In genomic region chr2:237556773-237557632, GRCh38 we compare ENCODE assay signal across 9 cellular contexts. TPM values are rescaled to one million over a fixed set of nuclear protein-coding genes. Genes with fewer than 3 reads are reported as not detected.
DNase-seq lines count a peak whose midpoint lies in the region; ATAC-seq and TF ChIP-seq lines count a peak whose summit lies in the region.
"Had no signal": no experiment of that assay in that cellular context is flagged by ENCODE, and none has a peak within 500 bp of the region (broad histone marks: within the 10 kb centered on the region; RNA-seq: fewer than 3 reads in every experiment).

No MANE protein-coding gene starts in this region.

- TF ChIP-seq CTCF in BE2C (IDR thresholded peaks at IDR 0.05; ENCODE audit: low read depth, low read length) = no peak

- H3K9me3 ChIP-seq in T-helper 17 cell (ENCODE audit: control insufficient read depth, low read length, poor library complexity, severe bottlenecking) (peaks cover 6% of the 10 kb centered on the region), BE2C (no peaks in the 10 kb centered on the region), SJCRH30 (replicated peaks) (peaks cover 14% of the 10 kb centered on the region; the same call in 1 of the 2 replicates)

- H3K27me3 ChIP-seq in BE2C (0 out of 2 replicates have a peak, but pooled peaks cover 2% of the 10 kb centered on the region), SJCRH30 (no peaks in the 10 kb centered on the region)
- H3K27me3 ChIP-seq: right lobe of liver had no signal

- peaks cover 0 to 22% (median 9%) of the 10 kb centered on the region in 6 donors for H3K9me3 Mint-ChIP-seq in immature natural killer cell

- H3K4me3 ChIP-seq in BE2C (ENCODE audit: low read depth, low read length) (no peak overlapping the region), SJCRH30 (no peak overlapping the region)
- H3K4me3 ChIP-seq: right lobe of liver had no signal

- no peaks in the 10 kb centered on the region for H3K36me3 Mint-ChIP-seq in T-helper 17 cell (ENCODE audit: low read depth)
- H3K36me3 Mint-ChIP-seq in immature natural killer cell = peaks cover 0 to 7% (median 0%) of the 10 kb centered on the region in 3 donors

- H3K4me1 Mint-ChIP-seq in T-helper 17 cell = peaks cover 8% of the 10 kb centered on the region
- no peaks in the 10 kb centered on the region for H3K4me1 Mint-ChIP-seq in immature natural killer cell

- no peak overlapping the region for H3K4me3 Mint-ChIP-seq in T-helper 17 cell
- H3K4me3 Mint-ChIP-seq in immature natural killer cell = no peak overlapping the region

- DNase-seq in T-helper 17 cell (no peak), 8988T (no peak), immature natural killer cell (no peak), BE2C (no peak), SJCRH30 (no peak)
- peak; percentile 56 for DNase-seq in stimulated activated CD4-positive, alpha-beta T cell treated with anti-CD3 and anti-CD28 coated beads, Interleukin-4, amount 100 ng/mL, for 24 hours
- DNase-seq: right lobe of liver had no signal

- peak; percentile 93 for ATAC-seq in GM19043 (IDR thresholded peaks at IDR 0.05; ENCODE audit: low read depth, unreplicated experiment)
- ATAC-seq in HG02763 (IDR thresholded peaks at IDR 0.05; ENCODE audit: unreplicated experiment) = peak; percentile 95
- peak; percentile 63 for ATAC-seq in T-helper 17 cell

- H3K4me1 ChIP-seq in BE2C (no peaks in the 10 kb centered on the region), SJCRH30 (peaks cover 9% of the 10 kb centered on the region; the same call in 1 of the 2 replicates)
- H3K4me1 ChIP-seq: right lobe of liver had no signal

- H3K27ac ChIP-seq in SJCRH30 = no peak overlapping the region

- H3K27me3 Mint-ChIP-seq in T-helper 17 cell (peaks cover 14% of the 10 kb centered on the region), immature natural killer cell (ENCODE audit: low read depth in 3 of 3) (peaks cover 2 to 13% (median 4%) of the 10 kb centered on the region in 3 donors)

- no peaks in the 10 kb centered on the region for H3K36me3 ChIP-seq in BE2C
- no peaks in the 10 kb centered on the region for H3K36me3 ChIP-seq in SJCRH30

- H3K27ac Mint-ChIP-seq in T-helper 17 cell = no peak overlapping the region
- H3K27ac Mint-ChIP-seq in immature natural killer cell = no peak overlapping the region

RNA-seq across cellular contexts. Expression of gene PRLH, which starts 9.4 kb away (rescaled TPM):
- not detected for total RNA-seq in T-helper 17 cell
- not detected for polyA plus RNA-seq in immature natural killer cell
- polyA plus RNA-seq in BE2C (2012; ENCODE audit: insufficient read depth, insufficient read length, low read depth) = not detected
- not detected in 2 replicates for total RNA-seq in SJCRH30 (2014; rRNA removed; shearing (Covaris generic))
- total RNA-seq: right lobe of liver had no signal

RNA-seq across cellular contexts. Expression of gene RAB17, which starts 33.5 kb away (rescaled TPM):
- total RNA-seq in T-helper 17 cell = not detected
- not detected for polyA plus RNA-seq in immature natural killer cell
- polyA plus RNA-seq in BE2C (2012; ENCODE audit: insufficient read depth, insufficient read length, low read depth) = 1.0 TPM
- total RNA-seq in SJCRH30 (2014; rRNA removed; shearing (Covaris generic)) = 3.4 and 3.6 TPM in 2 replicates
